Comparison of ENCODE assay signal across 32 cellular contexts in genomic region chr1:201618375-201618774, GRCh38.
"Had no signal": no experiment of that assay in that cellular context is flagged by ENCODE, and none has a peak within 500 bp of the region (broad histone marks: within the 10 kb centered on the region; RNA-seq: fewer than 3 reads in every experiment).

No MANE protein-coding gene starts in this region.

- H3K4me3 Mint-ChIP-seq: activated B cell treated with CpG ODN at 0.5 μM for 24 hours; activated CD8-positive, alpha-beta T cell treated with anti-CD3 and anti-CD28 coated beads for 36 hours; activated naive CD8-positive, alpha-beta T cell; activated T-cell treated with anti-CD3 and anti-CD28 coated beads, Interleukin-2, amount 50 U/mL, for 4 hours; activated T-helper 17 cell treated with anti-CD3 and anti-CD28 coated beads, Interleukin-2, amount 50 U/mL, for 72 hours; central memory CD8-positive, alpha-beta T cell; dendritic cell treated with granulocyte-macrophage colony-stimulating factor and Interleukin-4, amounts not matched to agents 40 ng/mL and 50 ng/mL, for 4 days; endodermal cell; T-helper 17 cell; T-helper 2 cell treated with Interferon-gamma antibody and Interleukin-4, amounts not matched to agents 5 μg/mL and 100 μg/mL, for 36 hours had no signal

- ATAC-seq: activated CD4-positive, CD25-positive, alpha-beta regulatory T cell treated with anti-CD3 and anti-CD28 coated beads, Interleukin-2, amount 50 U/mL, for 24 hours; activated CD8-positive, alpha-beta T cell treated with anti-CD3 and anti-CD28 coated beads for 36 hours; activated T-cell treated with anti-CD3 and anti-CD28 coated beads, Interleukin-2, amount 50 U/mL, for 4 hours; activated T-helper 17 cell treated with anti-CD3 and anti-CD28 coated beads, Interleukin-2, amount 50 U/mL, for 72 hours; foreskin keratinocyte; gastrocnemius medialis; heart left ventricle; T-helper 17 cell had no signal

- H3K4me1 ChIP-seq: foreskin keratinocyte, gastrocnemius medialis had no signal

- H3K9me3 Mint-ChIP-seq: activated B cell treated with CpG ODN at 0.5 μM for 24 hours; activated CD8-positive, alpha-beta T cell treated with anti-CD3 and anti-CD28 coated beads for 36 hours; activated T-cell treated with anti-CD3 and anti-CD28 coated beads, Interleukin-2, amount 50 U/mL, for 4 hours; activated T-helper 17 cell treated with anti-CD3 and anti-CD28 coated beads, Interleukin-2, amount 50 U/mL, for 72 hours; central memory CD8-positive, alpha-beta T cell; dendritic cell treated with granulocyte-macrophage colony-stimulating factor and Interleukin-4, amounts not matched to agents 40 ng/mL and 50 ng/mL, for 4 days; endodermal cell; T-helper 2 cell treated with Interferon-gamma antibody and Interleukin-4, amounts not matched to agents 5 μg/mL and 100 μg/mL, for 36 hours had no signal

- H3K36me3 ChIP-seq: gastrocnemius medialis had no signal

- H3K27ac Mint-ChIP-seq: activated B cell treated with CpG ODN at 0.5 μM for 24 hours; activated CD8-positive, alpha-beta T cell treated with anti-CD3 and anti-CD28 coated beads for 36 hours; activated naive CD8-positive, alpha-beta T cell; activated T-helper 17 cell treated with anti-CD3 and anti-CD28 coated beads, Interleukin-2, amount 50 U/mL, for 72 hours; dendritic cell treated with granulocyte-macrophage colony-stimulating factor and Interleukin-4, amounts not matched to agents 40 ng/mL and 50 ng/mL, for 4 days; endodermal cell; T-helper 17 cell; T-helper 2 cell treated with Interferon-gamma antibody and Interleukin-4, amounts not matched to agents 5 μg/mL and 100 μg/mL, for 36 hours had no signal

- FAIRE-seq: astrocyte had no signal

- DNase-seq: activated B cell treated with CpG ODN at 0.5 μM for 24 hours; activated CD4-positive, alpha-beta T cell treated with anti-CD3 and anti-CD28 coated beads for 48 hours; activated CD4-positive, alpha-beta T cell treated with anti-CD3 and anti-CD28 coated beads, Interleukin-2, amount 50 U/mL, for 1 hour; activated CD4-positive, alpha-beta T cell treated with anti-CD3 and anti-CD28 coated beads, Interleukin-2, amount 50 U/mL, for 48 hours; activated CD8-positive, alpha-beta memory T cell treated with anti-CD3 and anti-CD28 coated beads for 24 hours; activated CD8-positive, alpha-beta T cell treated with anti-CD3 and anti-CD28 coated beads for 36 hours; activated effector memory CD4-positive, alpha-beta T cell treated with Interleukin-2 at 50 U/mL for 16 hours; activated gamma-delta T cell treated with Interleukin-2 at 50 U/mL for 16 hours; activated naive CD4-positive, alpha-beta T cell treated with anti-CD3 and anti-CD28 coated beads, Interleukin-2, amount 50 U/mL, for 16 hours; activated naive CD4-positive, alpha-beta T cell treated with Interleukin-2 at 50 U/mL for 16 hours; activated T-cell treated with anti-CD3 and anti-CD28 coated beads, Interleukin-2, amount 50 U/mL, for 4 hours; amniotic stem cell; anterior cingulate cortex; brain microvascular endothelial cell; dorsolateral prefrontal cortex; effector memory CD4-positive, alpha-beta T cell; endodermal cell; foreskin keratinocyte; gastrocnemius medialis; glutamatergic neuron; heart left ventricle; T-helper 17 cell; T1000 had no signal

- H3K36me3 Mint-ChIP-seq: activated naive CD8-positive, alpha-beta T cell had no signal

- H3K27me3 Mint-ChIP-seq: activated CD8-positive, alpha-beta T cell treated with anti-CD3 and anti-CD28 coated beads for 36 hours; activated T-helper 17 cell treated with anti-CD3 and anti-CD28 coated beads, Interleukin-2, amount 50 U/mL, for 72 hours; dendritic cell treated with granulocyte-macrophage colony-stimulating factor and Interleukin-4, amounts not matched to agents 40 ng/mL and 50 ng/mL, for 4 days had no signal

- H3K9me3 ChIP-seq: esophagus muscularis mucosa, gastrocnemius medialis, heart left ventricle had no signal

- H3K4me1 Mint-ChIP-seq: activated B cell treated with CpG ODN at 0.5 μM for 24 hours; activated T-helper 17 cell treated with anti-CD3 and anti-CD28 coated beads, Interleukin-2, amount 50 U/mL, for 72 hours; central memory CD8-positive, alpha-beta T cell had no signal

- H3K27ac ChIP-seq: brain microvascular endothelial cell, coronary artery, dorsolateral prefrontal cortex, esophagus muscularis mucosa, foreskin keratinocyte, gastrocnemius medialis, heart left ventricle had no signal

- H3K4me3 ChIP-seq: coronary artery, dorsolateral prefrontal cortex, esophagus muscularis mucosa, gastrocnemius medialis, heart left ventricle had no signal
